Comparison of ENCODE assay signal across 1 cellular context in genomic region chr9:109320734-109321448, GRCh38.
TF ChIP-seq lines count a peak whose summit lies in the region.

EPB41L4B (minus strand) TSS chr9:109321059; CDS start chr9:109320446, 613 bp downstream.

TF ChIP-seq in WTC11, 78 proteins besides CTCF, POLR2A, EP300 and RAD21 (continued from another document and continues in another):
- TF ChIP-seq ZNF512 (CRISPR knock-in tag; IDR thresholded peaks at IDR 0.05; ENCODE audit: borderline replicate concordance) (no peak), IRF2 (CRISPR knock-in tag; IDR thresholded peaks at IDR 0.05; ENCODE audit: borderline replicate concordance, low read depth) (no peak), NFATC4 (CRISPR knock-in tag; IDR thresholded peaks at IDR 0.05) (no peak), TP53 (CRISPR knock-in tag; IDR thresholded peaks at IDR 0.05) (0 out of 2 replicates have a peak, but pooled peaks have one; percentile 61), STAT6 (CRISPR knock-in tag; conservative IDR thresholded peaks at IDR 0.05; ENCODE audit: low read depth) (no peak), TEAD1 (CRISPR knock-in tag; IDR thresholded peaks at IDR 0.05) (peak; percentile 87), ZNF532 (CRISPR knock-in tag; IDR thresholded peaks at IDR 0.05; ENCODE audit: borderline replicate concordance) (no peak), ZNF263 (CRISPR knock-in tag; IDR thresholded peaks at IDR 0.05; ENCODE audit: low read depth) (peak; percentile 42; the same call in 1 of the 2 replicates), GRHL2 (CRISPR knock-in tag; IDR thresholded peaks at IDR 0.05; ENCODE audit: insufficient replicate concordance, severe bottlenecking) (no peak), CREB1 (CRISPR knock-in tag; IDR thresholded peaks at IDR 0.05) (peak; percentile 75; the same call in 1 of the 2 replicates), ATF6 (CRISPR knock-in tag; IDR thresholded peaks at IDR 0.05) (no peak), NR2C2 (CRISPR knock-in tag; IDR thresholded peaks at IDR 0.05) (no peak), ZNF425 (CRISPR knock-in tag; conservative IDR thresholded peaks at IDR 0.05) (no peak), NR1H2 (CRISPR knock-in tag; IDR thresholded peaks at IDR 0.05) (no peak), ZMAT4 (CRISPR knock-in tag; IDR thresholded peaks at IDR 0.05) (no peak), HMGA2 (CRISPR knock-in tag; IDR thresholded peaks at IDR 0.05) (no peak), E2F4 (CRISPR knock-in tag; IDR thresholded peaks at IDR 0.05; ENCODE audit: borderline replicate concordance, low read depth) (no peak), KAT7 (CRISPR knock-in tag; IDR thresholded peaks at IDR 0.05; ENCODE audit: borderline replicate concordance) (peak; percentile 92; the same call in 1 of the 2 replicates), CREM (CRISPR knock-in tag; IDR thresholded peaks at IDR 0.05) (peak; percentile 84), SOX15 (CRISPR knock-in tag; IDR thresholded peaks at IDR 0.05) (no peak), GABPB1 (CRISPR knock-in tag; IDR thresholded peaks at IDR 0.05) (peak; percentile 85)
- TF ChIP-seq, protein P1, sequence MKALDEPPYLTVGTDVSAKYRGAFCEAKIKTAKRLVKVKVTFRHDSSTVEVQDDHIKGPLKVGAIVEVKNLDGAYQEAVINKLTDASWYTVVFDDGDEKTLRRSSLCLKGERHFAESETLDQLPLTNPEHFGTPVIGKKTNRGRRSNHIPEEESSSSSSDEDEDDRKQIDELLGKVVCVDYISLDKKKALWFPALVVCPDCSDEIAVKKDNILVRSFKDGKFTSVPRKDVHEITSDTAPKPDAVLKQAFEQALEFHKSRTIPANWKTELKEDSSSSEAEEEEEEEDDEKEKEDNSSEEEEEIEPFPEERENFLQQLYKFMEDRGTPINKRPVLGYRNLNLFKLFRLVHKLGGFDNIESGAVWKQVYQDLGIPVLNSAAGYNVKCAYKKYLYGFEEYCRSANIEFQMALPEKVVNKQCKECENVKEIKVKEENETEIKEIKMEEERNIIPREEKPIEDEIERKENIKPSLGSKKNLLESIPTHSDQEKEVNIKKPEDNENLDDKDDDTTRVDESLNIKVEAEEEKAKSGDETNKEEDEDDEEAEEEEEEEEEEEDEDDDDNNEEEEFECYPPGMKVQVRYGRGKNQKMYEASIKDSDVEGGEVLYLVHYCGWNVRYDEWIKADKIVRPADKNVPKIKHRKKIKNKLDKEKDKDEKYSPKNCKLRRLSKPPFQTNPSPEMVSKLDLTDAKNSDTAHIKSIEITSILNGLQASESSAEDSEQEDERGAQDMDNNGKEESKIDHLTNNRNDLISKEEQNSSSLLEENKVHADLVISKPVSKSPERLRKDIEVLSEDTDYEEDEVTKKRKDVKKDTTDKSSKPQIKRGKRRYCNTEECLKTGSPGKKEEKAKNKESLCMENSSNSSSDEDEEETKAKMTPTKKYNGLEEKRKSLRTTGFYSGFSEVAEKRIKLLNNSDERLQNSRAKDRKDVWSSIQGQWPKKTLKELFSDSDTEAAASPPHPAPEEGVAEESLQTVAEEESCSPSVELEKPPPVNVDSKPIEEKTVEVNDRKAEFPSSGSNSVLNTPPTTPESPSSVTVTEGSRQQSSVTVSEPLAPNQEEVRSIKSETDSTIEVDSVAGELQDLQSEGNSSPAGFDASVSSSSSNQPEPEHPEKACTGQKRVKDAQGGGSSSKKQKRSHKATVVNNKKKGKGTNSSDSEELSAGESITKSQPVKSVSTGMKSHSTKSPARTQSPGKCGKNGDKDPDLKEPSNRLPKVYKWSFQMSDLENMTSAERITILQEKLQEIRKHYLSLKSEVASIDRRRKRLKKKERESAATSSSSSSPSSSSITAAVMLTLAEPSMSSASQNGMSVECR (CRISPR knock-in tag; IDR thresholded peaks at IDR 0.05; ENCODE audit: borderline replicate concordance), result peak; percentile 85
- TF ChIP-seq, protein P2, sequence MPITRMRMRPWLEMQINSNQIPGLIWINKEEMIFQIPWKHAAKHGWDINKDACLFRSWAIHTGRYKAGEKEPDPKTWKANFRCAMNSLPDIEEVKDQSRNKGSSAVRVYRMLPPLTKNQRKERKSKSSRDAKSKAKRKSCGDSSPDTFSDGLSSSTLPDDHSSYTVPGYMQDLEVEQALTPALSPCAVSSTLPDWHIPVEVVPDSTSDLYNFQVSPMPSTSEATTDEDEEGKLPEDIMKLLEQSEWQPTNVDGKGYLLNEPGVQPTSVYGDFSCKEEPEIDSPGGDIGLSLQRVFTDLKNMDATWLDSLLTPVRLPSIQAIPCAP (CRISPR knock-in tag; IDR thresholded peaks at IDR 0.05), result peak; percentile 87; the same call in 1 of the 2 replicates
- TF ChIP-seq, protein P3, sequence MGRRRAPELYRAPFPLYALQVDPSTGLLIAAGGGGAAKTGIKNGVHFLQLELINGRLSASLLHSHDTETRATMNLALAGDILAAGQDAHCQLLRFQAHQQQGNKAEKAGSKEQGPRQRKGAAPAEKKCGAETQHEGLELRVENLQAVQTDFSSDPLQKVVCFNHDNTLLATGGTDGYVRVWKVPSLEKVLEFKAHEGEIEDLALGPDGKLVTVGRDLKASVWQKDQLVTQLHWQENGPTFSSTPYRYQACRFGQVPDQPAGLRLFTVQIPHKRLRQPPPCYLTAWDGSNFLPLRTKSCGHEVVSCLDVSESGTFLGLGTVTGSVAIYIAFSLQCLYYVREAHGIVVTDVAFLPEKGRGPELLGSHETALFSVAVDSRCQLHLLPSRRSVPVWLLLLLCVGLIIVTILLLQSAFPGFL (CRISPR knock-in tag; IDR thresholded peaks at IDR 0.05; ENCODE audit: borderline replicate concordance), result 0 out of 2 replicates have a peak, but pooled peaks have one; percentile 44
- TF ChIP-seq, protein P4, sequence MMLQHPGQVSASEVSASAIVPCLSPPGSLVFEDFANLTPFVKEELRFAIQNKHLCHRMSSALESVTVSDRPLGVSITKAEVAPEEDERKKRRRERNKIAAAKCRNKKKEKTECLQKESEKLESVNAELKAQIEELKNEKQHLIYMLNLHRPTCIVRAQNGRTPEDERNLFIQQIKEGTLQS (CRISPR knock-in tag; conservative IDR thresholded peaks at IDR 0.05), result no peak
- TF ChIP-seq, protein P5, sequence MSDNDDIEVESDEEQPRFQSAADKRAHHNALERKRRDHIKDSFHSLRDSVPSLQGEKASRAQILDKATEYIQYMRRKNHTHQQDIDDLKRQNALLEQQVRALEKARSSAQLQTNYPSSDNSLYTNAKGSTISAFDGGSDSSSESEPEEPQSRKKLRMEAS (CRISPR knock-in tag; IDR thresholded peaks at IDR 0.05), result peak; percentile 98
- TF ChIP-seq, protein P6, sequence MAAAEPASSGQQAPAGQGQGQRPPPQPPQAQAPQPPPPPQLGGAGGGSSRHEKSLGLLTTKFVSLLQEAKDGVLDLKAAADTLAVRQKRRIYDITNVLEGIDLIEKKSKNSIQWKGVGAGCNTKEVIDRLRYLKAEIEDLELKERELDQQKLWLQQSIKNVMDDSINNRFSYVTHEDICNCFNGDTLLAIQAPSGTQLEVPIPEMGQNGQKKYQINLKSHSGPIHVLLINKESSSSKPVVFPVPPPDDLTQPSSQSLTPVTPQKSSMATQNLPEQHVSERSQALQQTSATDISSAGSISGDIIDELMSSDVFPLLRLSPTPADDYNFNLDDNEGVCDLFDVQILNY (CRISPR knock-in tag; IDR thresholded peaks at IDR 0.05), result peak; percentile 65; the same call in 1 of the 2 replicates
